8 cellular contexts compared by ENCODE assay signal in the genomic region with DNA sequence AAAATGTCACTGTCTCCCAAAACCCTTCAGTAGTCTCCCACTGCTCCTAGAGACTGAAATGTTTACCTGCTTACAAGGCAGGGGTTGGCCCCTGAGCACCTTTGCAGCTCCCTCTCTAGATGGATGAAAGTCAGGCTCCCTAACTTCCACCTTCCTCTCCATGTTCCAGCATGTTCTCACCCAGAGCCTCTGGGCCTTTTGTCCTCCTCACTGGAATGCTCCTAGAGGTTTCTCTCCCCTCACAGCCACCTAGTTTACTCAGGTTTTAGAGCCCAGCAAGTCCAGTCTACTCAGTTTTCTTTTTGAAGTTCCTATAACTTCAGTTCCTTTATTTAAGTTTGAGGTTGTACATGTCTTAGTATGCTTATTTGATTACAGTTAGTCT. TPM values are rescaled to one million over a fixed set of nuclear protein-coding genes. Genes with fewer than 3 reads are reported as not detected.
A peak's percentile ranks its signal among the peaks of the same experiment; 100 is the strongest.
DNase-seq lines count a peak whose midpoint lies in the region; ATAC-seq and TF ChIP-seq lines count a peak whose summit lies in the region.

No MANE protein-coding gene starts in this region.

- intact Hi-C loops in Calu3 (cut with micrococcal nuclease; ENCODE audit: unreplicated experiment) (no loop called here), ovary (cut with DNase I) (no loop called here)

- no peaks in the 10 kb centered on the region for H3K9me3 ChIP-seq in OCI-LY3 (ENCODE audit: insufficient read depth, low read length)
- no peaks in the 10 kb centered on the region for H3K9me3 ChIP-seq in ovary

- peak overlapping the region; percentile 44 for H3K27ac ChIP-seq in OCI-LY3 (ENCODE audit: low read length)
- peak overlapping the region; percentile 35 to 75 for H3K27ac ChIP-seq in ovary

- no peak for TF ChIP-seq POLR2A in ovary (IDR thresholded peaks at IDR 0.05)

- peaks cover 4% of the 10 kb centered on the region for H3K36me3 ChIP-seq in OCI-LY3 (replicated peaks; ENCODE audit: low read depth, low read length)
- H3K36me3 ChIP-seq in ovary, result no peaks in the 10 kb centered on the region

- H3K9ac ChIP-seq in OCI-LY3 (ENCODE audit: low read length), result peak overlapping the region; percentile 84

- H3K36me3 Mint-ChIP-seq in Calu3 (ENCODE audit: insufficient read depth, unreplicated experiment), result peaks cover 22% of the 10 kb centered on the region
- peaks cover 11% of the 10 kb centered on the region for H3K36me3 Mint-ChIP-seq in endothelial cell (ENCODE audit: low read depth, unreplicated experiment)

- H4K20me1 ChIP-seq in OCI-LY3 (ENCODE audit: insufficient read depth, low read length), result no peaks in the 10 kb centered on the region

- peak overlapping the region; percentile 81 for H2AFZ ChIP-seq in OCI-LY3 (ENCODE audit: low read depth, low read length)

- peak overlapping the region; percentile 91 for H3K4me3 ChIP-seq in OCI-LY3 (ENCODE audit: low read length)
- H3K4me3 ChIP-seq in ovary, result peak overlapping the region; percentile 66

- DNase-seq in Calu3, result no peak
- no peak for DNase-seq in endothelial cell (ENCODE audit: low spot score)
- no peak for DNase-seq in ovary
- DNase-seq in inferior parietal cortex (ENCODE audit: extremely low spot score), result no peak
- DNase-seq in NCI-H446 (lab: John Stamatoyannopoulos, UW), result no peak

- H3K9me3 Mint-ChIP-seq in Calu3 (ENCODE audit: low read depth, unreplicated experiment), result no peaks in the 10 kb centered on the region
- no peaks in the 10 kb centered on the region for H3K9me3 Mint-ChIP-seq in endothelial cell (ENCODE audit: unreplicated experiment)

- H3K4me1 Mint-ChIP-seq in Calu3 (ENCODE audit: low read depth, unreplicated experiment) (peaks cover 32% of the 10 kb centered on the region), endothelial cell (ENCODE audit: unreplicated experiment) (peaks cover 33% of the 10 kb centered on the region)

- H3K27me3 ChIP-seq in OCI-LY3 (ENCODE audit: low read depth, low read length) (no peaks in the 10 kb centered on the region), ovary (no peaks in the 10 kb centered on the region)

- CTCF ChIA-PET in Calu3 (lab: Charles Lee), result interaction anchor here (2.7 kb wide), 1 partner anchor 8 kb away, joined by 8 read pairs; no protein-coding TSS in a partner anchor

- H3K27ac Mint-ChIP-seq in Calu3 (ENCODE audit: unreplicated experiment) (peak overlapping the region; percentile 95), endothelial cell (ENCODE audit: unreplicated experiment) (peak overlapping the region; percentile 92)

- H3K4me3 Mint-ChIP-seq in Calu3 (ENCODE audit: low read depth, unreplicated experiment), result peak overlapping the region; percentile 79
- H3K4me3 Mint-ChIP-seq in endothelial cell (ENCODE audit: unreplicated experiment), result peak overlapping the region; percentile 93

- H3K4me2 ChIP-seq in OCI-LY3 (ENCODE audit: low read length), result peak overlapping the region; percentile 82

- H3K79me2 ChIP-seq in OCI-LY3 (ENCODE audit: low read length), result peaks cover 39% of the 10 kb centered on the region

- H3K4me1 ChIP-seq in OCI-LY3 (ENCODE audit: low read length) (peaks cover 15% of the 10 kb centered on the region), ovary (ENCODE audit: insufficient read depth) (peaks cover 1% of the 10 kb centered on the region)

- ATAC-seq in HG02970 (IDR thresholded peaks at IDR 0.05; ENCODE audit: low FRiP score, unreplicated experiment), result no peak
- ATAC-seq in GM19035 (IDR thresholded peaks at IDR 0.05; ENCODE audit: unreplicated experiment), result no peak

- no peak for TF ChIP-seq EP300 in ovary (IDR thresholded peaks at IDR 0.05)

- TF ChIP-seq CTCF in Calu3 (IDR thresholded peaks at IDR 0.05; ENCODE audit: unreplicated experiment) (no peak), OCI-LY3 (IDR thresholded peaks at IDR 0.05; ENCODE audit: low read depth, low read length) (no peak), endothelial cell (IDR thresholded peaks at IDR 0.05; ENCODE audit: unreplicated experiment) (no peak), ovary (IDR thresholded peaks at IDR 0.05) (no peak)

- BruUV-seq in Calu3 (replicated peaks; lab: Mats Ljungman, UMichigan), result no TSS peak

- H3K27me3 Mint-ChIP-seq in Calu3 (ENCODE audit: unreplicated experiment) (no peaks in the 10 kb centered on the region), endothelial cell (ENCODE audit: unreplicated experiment) (peaks cover 7% of the 10 kb centered on the region)

RNA-seq across cellular contexts. Expression of gene URM1, which starts 0.8 kb away (rescaled TPM):
- total RNA-seq in Calu3 (2022) (38.6 and 40.2 TPM in 2 replicates), endothelial cell (ENCODE audit: unreplicated experiment) (96.1 TPM), ovary (10 to 100 TPM; 20.5 to 51.4 (median 36.0) TPM)
- 10 to 100 TPM; 22.1 to 41.4 TPM for polyA plus RNA-seq in ovary

RNA-seq across cellular contexts. Expression of gene SLC27A4, which starts 30.0 kb away (rescaled TPM):
- 13.8 and 15.3 TPM in 2 replicates for total RNA-seq in Calu3 (2022)
- total RNA-seq in endothelial cell (ENCODE audit: unreplicated experiment), result 23.0 TPM
- total RNA-seq in ovary, result 10 to 100 TPM in 5 of 7 donors, 1 to 10 TPM in 2; 8.8 to 22.4 (median 11.0) TPM
- polyA plus RNA-seq in ovary, result 1 to 10 TPM; 4.8 to 8.7 TPM

RNA-seq across cellular contexts. Expression of gene COQ4, which starts 47.7 kb away (rescaled TPM):
- total RNA-seq in Calu3 (2022) (34.0 and 37.3 TPM in 2 replicates), endothelial cell (ENCODE audit: unreplicated experiment) (46.6 TPM), ovary (10 to 100 TPM; 24.4 to 75.7 (median 34.2) TPM)
- polyA plus RNA-seq in ovary, result 10 to 100 TPM; 22.0 to 38.0 TPM

RNA-seq across cellular contexts. Expression of gene TRUB2, which starts 48.1 kb away (rescaled TPM):
- total RNA-seq in Calu3 (2022) (22.5 and 25.9 TPM in 2 replicates), endothelial cell (ENCODE audit: unreplicated experiment) (25.8 TPM), ovary (10 to 100 TPM in 6 of 7 donors, 1 to 10 TPM in 1; 4.6 to 29.4 (median 19.7) TPM)
- 10 to 100 TPM in 1 of 2 donors, 1 to 10 TPM in 1; 9.7 to 20.7 TPM for polyA plus RNA-seq in ovary

RNA-seq across cellular contexts. Expression of gene CERCAM, which starts 50.3 kb away (rescaled TPM):
- total RNA-seq in Calu3 (2022), result 11.5 and 14.5 TPM in 2 replicates
- 27.9 TPM for total RNA-seq in endothelial cell (ENCODE audit: unreplicated experiment)
- total RNA-seq in ovary, result 10 to 100 TPM; 19.6 to 63.9 (median 45.8) TPM
- polyA plus RNA-seq in ovary, result 10 to 100 TPM; 24.2 to 27.3 TPM
